7 cellular contexts compared by ENCODE assay signal in genomic region chr6:52162940-52163908, GRCh38. TPM values are rescaled to one million over a fixed set of nuclear protein-coding genes. Genes with fewer than 3 reads are reported as not detected.
DNase-seq lines count a peak whose midpoint lies in the region; ATAC-seq and TF ChIP-seq lines count a peak whose summit lies in the region.

No MANE protein-coding gene starts in this region.

- H3K27me3 Mint-ChIP-seq in stimulated activated naive CD8-positive, alpha-beta T cell treated with anti-CD3 and anti-CD28 coated beads, Interleukin-15, Interleukin-2, amounts not matched to agents 100 ng/mL and 50 ng/mL, for 24 hours, result peaks cover 23% of the 10 kb centered on the region

- no peak overlapping the region for H3K4me3 ChIP-seq in fibroblast of pulmonary artery (replicated peaks; ENCODE audit: low read depth, low read length)

- ATAC-seq in GM19351 (IDR thresholded peaks at IDR 0.05; ENCODE audit: unreplicated experiment), result peak; percentile 68
- no peak for ATAC-seq in activated naive CD4-positive, alpha-beta T cell treated with anti-CD3 and anti-CD28 coated beads, Interleukin-2, amount 50 U/mL, for 72 hours

- H3K4me1 Mint-ChIP-seq in stimulated activated naive CD8-positive, alpha-beta T cell treated with anti-CD3 and anti-CD28 coated beads, Interleukin-15, Interleukin-2, amounts not matched to agents 100 ng/mL and 50 ng/mL, for 24 hours (ENCODE audit: low read depth), result peaks cover 61% of the 10 kb centered on the region

- no peak overlapping the region for H3K4me3 Mint-ChIP-seq in stimulated activated naive CD8-positive, alpha-beta T cell treated with anti-CD3 and anti-CD28 coated beads, Interleukin-15, Interleukin-2, amounts not matched to agents 100 ng/mL and 50 ng/mL, for 24 hours

- H3K36me3 Mint-ChIP-seq in stimulated activated naive CD8-positive, alpha-beta T cell treated with anti-CD3 and anti-CD28 coated beads, Interleukin-15, Interleukin-2, amounts not matched to agents 100 ng/mL and 50 ng/mL, for 24 hours (ENCODE audit: low read depth), result peaks cover 20% of the 10 kb centered on the region
- peaks cover 0 to 28% of the 10 kb centered on the region in 2 donors for H3K36me3 Mint-ChIP-seq in activated naive CD4-positive, alpha-beta T cell treated with anti-CD3 and anti-CD28 coated beads, Interleukin-2, amount 50 U/mL, for 72 hours

- peaks cover 8% of the 10 kb centered on the region for H3K9me3 Mint-ChIP-seq in stimulated activated naive CD8-positive, alpha-beta T cell treated with anti-CD3 and anti-CD28 coated beads, Interleukin-15, Interleukin-2, amounts not matched to agents 100 ng/mL and 50 ng/mL, for 24 hours
- H3K9me3 Mint-ChIP-seq in activated naive CD4-positive, alpha-beta T cell treated with anti-CD3 and anti-CD28 coated beads, Interleukin-2, amount 50 U/mL, for 72 hours, result peaks cover 0 to 17% of the 10 kb centered on the region in 2 donors

- DNase-seq in EH (ENCODE audit: low read depth) (peak; percentile 28), HPDE6-E6E7 (ENCODE audit: extremely low spot score) (peak; percentile 22), SK-N-DZ (ENCODE audit: low spot score) (peak; percentile 21), fibroblast of pulmonary artery (ENCODE audit: low read depth) (peak; percentile 19)
- DNase-seq in activated naive CD4-positive, alpha-beta T cell treated with anti-CD3 and anti-CD28 coated beads, Interleukin-2, amount 50 U/mL, for 72 hours (ENCODE audit: low spot score in 2 of 2), result no peak

- H3K27ac Mint-ChIP-seq in stimulated activated naive CD8-positive, alpha-beta T cell treated with anti-CD3 and anti-CD28 coated beads, Interleukin-15, Interleukin-2, amounts not matched to agents 100 ng/mL and 50 ng/mL, for 24 hours, result peak overlapping the region; percentile 98
- H3K27ac Mint-ChIP-seq in activated naive CD4-positive, alpha-beta T cell treated with anti-CD3 and anti-CD28 coated beads, Interleukin-2, amount 50 U/mL, for 72 hours, result peak overlapping the region in 1 of 2 donors; percentile 92

- TF ChIP-seq CTCF in fibroblast of pulmonary artery (IDR thresholded peaks at IDR 0.05; ENCODE audit: low read length, missing control alignments), result peak; percentile 39

RNA-seq across cellular contexts. Expression of gene IL17A, which starts 23.0 kb away (rescaled TPM):
- polyA plus RNA-seq in SK-N-DZ (2014; cell fraction: cytosol; rRNA removed), result not detected in 2 replicates
- not detected in 2 replicates for polyA plus RNA-seq in SK-N-DZ (2014; cell fraction: nucleus; rRNA removed)
- total RNA-seq in activated naive CD4-positive, alpha-beta T cell treated with anti-CD3 and anti-CD28 coated beads, Interleukin-2, amount 50 U/mL, for 72 hours, result 1 to 10 TPM in 1 of 2 donors, under 1 TPM in 1; 0.14 to 1.3 TPM

Comparison
In these comparisons a context has a peak if more than half of its experiments do, and no peak if none do; other contexts are left out.
1. DNase-seq: peak in EH (single experiment), HPDE6-E6E7 (single experiment), SK-N-DZ (single experiment) and fibroblast of pulmonary artery (single experiment); none in activated naive CD4-positive, alpha-beta T cell treated with anti-CD3 and anti-CD28 coated beads, Interleukin-2, amount 50 U/mL, for 72 hours (0 of 2).